In genomic region chr19:19434483-19435045, GRCh38 we compare ENCODE assay signal across 15 cellular contexts. TPM values are rescaled to one million over a fixed set of nuclear protein-coding genes. Genes with fewer than 3 reads are reported as not detected.
A peak's percentile ranks its signal among the peaks of the same experiment; 100 is the strongest.
DNase-seq lines count a peak whose midpoint lies in the region; ATAC-seq and TF ChIP-seq lines count a peak whose summit lies in the region.
"Had no signal": no experiment of that assay in that cellular context is flagged by ENCODE, and none has a peak within 500 bp of the region (broad histone marks: within the 10 kb centered on the region; RNA-seq: fewer than 3 reads in every experiment).

No MANE protein-coding gene starts in this region.

- POLR2A ChIA-PET in activated CD4-positive, alpha-beta memory T cell treated with anti-CD3 and anti-CD28 coated beads for 36 hours (lab: Charles Lee) = no interaction called here
- POLR2A ChIA-PET in activated CD4-positive, alpha-beta memory T cell treated with anti-CD3 and anti-CD28 coated beads, Interleukin-2, amount 10 ng/mL, durations not matched to agents 7 days and 5 days (lab: Charles Lee) = interaction anchor here (1.0 to 1.5 kb wide), 2 partner anchors 25 to 28 kb away, joined by 3 to 4 read pairs; no protein-coding TSS in a partner anchor

- no peaks in the 10 kb centered on the region for H3K27me3 Mint-ChIP-seq in activated CD4-positive, alpha-beta memory T cell treated with anti-CD3 and anti-CD28 coated beads for 36 hours
- no peaks in the 10 kb centered on the region for H3K27me3 Mint-ChIP-seq in activated CD4-positive, alpha-beta memory T cell treated with anti-CD3 and anti-CD28 coated beads, Interleukin-2, amount 10 ng/mL, durations not matched to agents 7 days and 5 days
- H3K27me3 Mint-ChIP-seq: activated B cell treated with CpG ODN at 0.5 μM for 24 hours; central memory CD8-positive, alpha-beta T cell had no signal

- H3K36me3 Mint-ChIP-seq in activated CD4-positive, alpha-beta memory T cell treated with anti-CD3 and anti-CD28 coated beads for 36 hours = peaks cover 1% of the 10 kb centered on the region
- peaks cover 18% of the 10 kb centered on the region for H3K36me3 Mint-ChIP-seq in activated CD4-positive, alpha-beta memory T cell treated with anti-CD3 and anti-CD28 coated beads, Interleukin-2, amount 10 ng/mL, durations not matched to agents 7 days and 5 days (ENCODE audit: low read depth)

- H3K36me3 ChIP-seq in tibial artery = peaks cover 0 to 8% (median 0%) of the 10 kb centered on the region in 3 donors

- no peak for ATAC-seq in HG03095 (IDR thresholded peaks at IDR 0.05; ENCODE audit: unreplicated experiment)
- ATAC-seq: GM12878, left colon had no signal

- H3K4me1 ChIP-seq in tibial artery = peaks cover 0 to 26% (median 18%) of the 10 kb centered on the region in 4 donors

- H3K9me3 Mint-ChIP-seq in activated CD4-positive, alpha-beta memory T cell treated with anti-CD3 and anti-CD28 coated beads for 36 hours = no peaks in the 10 kb centered on the region
- H3K9me3 Mint-ChIP-seq in activated CD4-positive, alpha-beta memory T cell treated with anti-CD3 and anti-CD28 coated beads, Interleukin-2, amount 10 ng/mL, durations not matched to agents 7 days and 5 days = no peaks in the 10 kb centered on the region
- H3K9me3 Mint-ChIP-seq: activated B cell treated with CpG ODN at 0.5 μM for 24 hours; central memory CD8-positive, alpha-beta T cell had no signal

- no peaks in the 10 kb centered on the region for H3K27me3 ChIP-seq in tibial artery
- H3K27me3 ChIP-seq: stomach had no signal

- H3K27ac ChIP-seq in tibial artery = peak overlapping the region; percentile 46 to 49
- H3K27ac ChIP-seq: stomach had no signal

- H3K27ac Mint-ChIP-seq in activated CD4-positive, alpha-beta memory T cell treated with anti-CD3 and anti-CD28 coated beads for 36 hours = peak overlapping the region; percentile 53
- H3K27ac Mint-ChIP-seq in activated CD4-positive, alpha-beta memory T cell treated with anti-CD3 and anti-CD28 coated beads, Interleukin-2, amount 10 ng/mL, durations not matched to agents 7 days and 5 days = no peak overlapping the region
- H3K27ac Mint-ChIP-seq: activated B cell treated with CpG ODN at 0.5 μM for 24 hours had no signal

- CTCF ChIA-PET in activated CD4-positive, alpha-beta memory T cell treated with anti-CD3 and anti-CD28 coated beads for 36 hours (lab: Charles Lee) = no interaction called here
- CTCF ChIA-PET in activated CD4-positive, alpha-beta memory T cell treated with anti-CD3 and anti-CD28 coated beads, Interleukin-2, amount 10 ng/mL, durations not matched to agents 7 days and 5 days (lab: Charles Lee) = interaction anchor here (1.3 kb wide), 1 partner anchor 9 kb away, joined by 3 read pairs; no protein-coding TSS in a partner anchor

- TF ChIP-seq CTCF in fibroblast of mammary gland (conservative IDR thresholded peaks at IDR 0.05; ENCODE audit: control insufficient read depth, insufficient read depth, low read depth, low read length) = no peak
- TF ChIP-seq CTCF in tibial artery (IDR thresholded peaks at IDR 0.05) = no peak
- no peak for TF ChIP-seq CTCF in GM13976 (IDR thresholded peaks at IDR 0.05; ENCODE audit: borderline replicate concordance, control extremely low read depth, extremely low read depth, insufficient read depth, missing control alignments)

- in situ Hi-C loops in GM13976 (cut with MboI; ENCODE audit: low sequenced_read_pairs, unreplicated experiment) = no loop called here

- H3K4me1 Mint-ChIP-seq in activated CD4-positive, alpha-beta memory T cell treated with anti-CD3 and anti-CD28 coated beads for 36 hours (ENCODE audit: low read depth) = peaks cover 68% of the 10 kb centered on the region
- H3K4me1 Mint-ChIP-seq in activated CD4-positive, alpha-beta memory T cell treated with anti-CD3 and anti-CD28 coated beads, Interleukin-2, amount 10 ng/mL, durations not matched to agents 7 days and 5 days = peaks cover 26% of the 10 kb centered on the region

- H3K4me3 ChIP-seq in fibroblast of mammary gland (ENCODE audit: control insufficient read depth, low read depth, low read length) (no peak overlapping the region), tibial artery (no peak overlapping the region)
- H3K4me3 ChIP-seq: GM12878, stomach had no signal

- no peak overlapping the region for H3K4me3 Mint-ChIP-seq in activated CD4-positive, alpha-beta memory T cell treated with anti-CD3 and anti-CD28 coated beads for 36 hours
- no peak overlapping the region for H3K4me3 Mint-ChIP-seq in activated CD4-positive, alpha-beta memory T cell treated with anti-CD3 and anti-CD28 coated beads, Interleukin-2, amount 10 ng/mL, durations not matched to agents 7 days and 5 days
- H3K4me3 Mint-ChIP-seq: activated B cell treated with CpG ODN at 0.5 μM for 24 hours; central memory CD8-positive, alpha-beta T cell had no signal

- intact Hi-C loops in activated CD4-positive, alpha-beta memory T cell treated with anti-CD3 and anti-CD28 coated beads for 36 hours (cut with micrococcal nuclease) = no loop called here
- intact Hi-C loops in tibial artery (cut with DNase I; ENCODE audit: low total_unique reads) = no loop called here

- no peaks in the 10 kb centered on the region for H3K9me3 ChIP-seq in tibial artery
- H3K9me3 ChIP-seq: stomach had no signal

- no peak for DNase-seq in activated CD4-positive, alpha-beta memory T cell treated with anti-CD3 and anti-CD28 coated beads for 36 hours
- no peak for DNase-seq in activated CD4-positive, alpha-beta memory T cell treated with anti-CD3 and anti-CD28 coated beads, Interleukin-2, amount 10 ng/mL, durations not matched to agents 7 days and 5 days
- peak; percentile 80 for DNase-seq in fibroblast of mammary gland (ENCODE audit: low read depth)
- peak; percentile 19 for DNase-seq in myocyte (ENCODE audit: low read depth)
- peak; percentile 72 to 80 for DNase-seq in tibial artery
- no peak for DNase-seq in GM13976 (ENCODE audit: low spot score)
- no peak for DNase-seq in occipital lobe (lab: John Stamatoyannopoulos, UW)
- DNase-seq: activated B cell treated with CpG ODN at 0.5 μM for 24 hours, left colon, NCI-H1436 treated with DMSO at 0.1 percent for 48 hours, NCI-H774, stomach had no signal

RNA-seq across cellular contexts. Expression of gene GATAD2A, which starts 29.1 kb away (rescaled TPM):
- total RNA-seq in activated CD4-positive, alpha-beta memory T cell treated with anti-CD3 and anti-CD28 coated beads for 36 hours = 100 to 1,000 TPM; 114 TPM
- total RNA-seq in activated CD4-positive, alpha-beta memory T cell treated with anti-CD3 and anti-CD28 coated beads, Interleukin-2, amount 10 ng/mL, durations not matched to agents 7 days and 5 days = 100 to 1,000 TPM; 109 to 113 TPM
- total RNA-seq in myocyte (49.5 and 65.8 TPM in 2 replicates), occipital lobe (14.2 TPM)
- polyA plus RNA-seq in myocyte (2012) = 65.0 TPM

Comparison
In these comparisons a context has a peak if more than half of its experiments do, and no peak if none do; other contexts are left out.
1. DNase-seq: peak in fibroblast of mammary gland (single experiment), myocyte (single experiment) and tibial artery (2 of 2); none in activated CD4-positive, alpha-beta memory T cell treated with anti-CD3 and anti-CD28 coated beads for 36 hours (single experiment), activated CD4-positive, alpha-beta memory T cell treated with anti-CD3 and anti-CD28 coated beads, Interleukin-2, amount 10 ng/mL, durations not matched to agents 7 days and 5 days (single experiment), GM13976 (single experiment) and occipital lobe (single experiment).